8 cellular contexts compared by ENCODE assay signal in the genomic region with DNA sequence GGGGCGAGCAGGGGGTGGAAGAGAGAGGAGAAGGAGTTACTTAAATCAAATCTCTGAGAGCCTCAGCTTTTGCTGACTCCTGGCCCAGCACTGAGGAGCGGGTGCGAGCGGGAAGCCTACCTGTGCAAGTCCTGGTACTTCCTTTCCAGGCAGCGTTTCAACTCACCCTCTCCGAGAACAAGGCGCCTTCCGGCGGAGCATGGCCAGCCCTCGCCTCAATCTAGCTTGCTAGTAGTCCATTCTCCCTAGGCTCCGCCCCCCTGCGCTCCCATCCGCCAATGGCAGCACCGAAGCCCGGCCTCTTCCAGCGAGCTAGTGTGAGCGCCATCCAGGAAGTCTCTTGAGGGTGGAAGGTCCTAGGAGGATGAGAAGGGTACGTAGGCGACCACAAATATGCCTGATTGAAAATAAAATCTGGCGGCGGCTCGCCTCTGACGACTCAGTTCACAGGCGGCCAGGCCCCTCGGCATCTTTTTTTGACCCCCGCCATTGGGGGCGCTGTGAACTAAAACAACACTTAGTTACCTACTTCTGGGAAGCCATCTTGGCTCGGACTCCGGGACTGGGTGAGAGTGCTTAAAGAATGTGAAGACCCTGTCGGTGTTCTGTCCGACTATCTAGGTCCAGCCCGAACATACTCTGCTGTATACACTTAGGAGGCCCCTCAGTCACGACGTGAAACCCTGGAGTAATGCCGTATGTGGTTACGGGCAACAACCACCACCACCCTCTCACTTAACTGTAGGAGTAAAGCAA. TPM values are rescaled to one million over a fixed set of nuclear protein-coding genes. Genes with fewer than 3 reads are reported as not detected.
A peak's percentile ranks its signal among the peaks of the same experiment; 100 is the strongest.
DNase-seq lines count a peak whose midpoint lies in the region; ATAC-seq, FAIRE-seq and TF ChIP-seq lines count a peak whose summit lies in the region.

A gene with protein sequence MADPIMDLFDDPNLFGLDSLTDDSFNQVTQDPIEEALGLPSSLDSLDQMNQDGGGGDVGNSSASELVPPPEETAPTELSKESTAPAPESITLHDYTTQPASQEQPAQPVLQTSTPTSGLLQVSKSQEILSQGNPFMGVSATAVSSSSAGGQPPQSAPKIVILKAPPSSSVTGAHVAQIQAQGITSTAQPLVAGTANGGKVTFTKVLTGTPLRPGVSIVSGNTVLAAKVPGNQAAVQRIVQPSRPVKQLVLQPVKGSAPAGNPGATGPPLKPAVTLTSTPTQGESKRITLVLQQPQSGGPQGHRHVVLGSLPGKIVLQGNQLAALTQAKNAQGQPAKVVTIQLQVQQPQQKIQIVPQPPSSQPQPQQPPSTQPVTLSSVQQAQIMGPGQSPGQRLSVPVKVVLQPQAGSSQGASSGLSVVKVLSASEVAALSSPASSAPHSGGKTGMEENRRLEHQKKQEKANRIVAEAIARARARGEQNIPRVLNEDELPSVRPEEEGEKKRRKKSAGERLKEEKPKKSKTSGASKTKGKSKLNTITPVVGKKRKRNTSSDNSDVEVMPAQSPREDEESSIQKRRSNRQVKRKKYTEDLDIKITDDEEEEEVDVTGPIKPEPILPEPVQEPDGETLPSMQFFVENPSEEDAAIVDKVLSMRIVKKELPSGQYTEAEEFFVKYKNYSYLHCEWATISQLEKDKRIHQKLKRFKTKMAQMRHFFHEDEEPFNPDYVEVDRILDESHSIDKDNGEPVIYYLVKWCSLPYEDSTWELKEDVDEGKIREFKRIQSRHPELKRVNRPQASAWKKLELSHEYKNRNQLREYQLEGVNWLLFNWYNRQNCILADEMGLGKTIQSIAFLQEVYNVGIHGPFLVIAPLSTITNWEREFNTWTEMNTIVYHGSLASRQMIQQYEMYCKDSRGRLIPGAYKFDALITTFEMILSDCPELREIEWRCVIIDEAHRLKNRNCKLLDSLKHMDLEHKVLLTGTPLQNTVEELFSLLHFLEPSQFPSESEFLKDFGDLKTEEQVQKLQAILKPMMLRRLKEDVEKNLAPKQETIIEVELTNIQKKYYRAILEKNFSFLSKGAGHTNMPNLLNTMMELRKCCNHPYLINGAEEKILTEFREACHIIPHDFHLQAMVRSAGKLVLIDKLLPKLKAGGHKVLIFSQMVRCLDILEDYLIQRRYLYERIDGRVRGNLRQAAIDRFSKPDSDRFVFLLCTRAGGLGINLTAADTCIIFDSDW (N-terminal part only) (minus strand): TSS at position 212 of the 756 bp plus-strand sequence. CDS start 24,480 bp downstream, outside the sequence.

- H3K9ac ChIP-seq in smooth muscle cell (ENCODE audit: low read depth), result peak within 1 kb of the TSS; percentile 87

- DNase-seq in ACHN (peak; percentile 99), NCI-H2196 treated with DMSO at 0.1 percent for 48 hours (lab: John Stamatoyannopoulos, UW; ENCODE audit: unreplicated experiment) (peak; percentile 98), WERI-Rb-1 (peak; percentile 100), bronchial epithelial cell (ENCODE audit: low read depth) (peak; percentile 99), iPS-NIHi11 (ENCODE audit: low spot score) (peak; percentile 97), smooth muscle cell (lab: John Stamatoyannopoulos, UW; ENCODE audit: unreplicated experiment) (peak; percentile 99)

- peak within 1 kb of the TSS; percentile 93 for H2AFZ ChIP-seq in smooth muscle cell (ENCODE audit: low read depth)

- H3K4me3 ChIP-seq in WERI-Rb-1 (ENCODE audit: low read depth, low read length), result peak within 1 kb of the TSS; percentile 90
- H3K4me3 ChIP-seq in bronchial epithelial cell (ENCODE audit: low read depth, low read length), result peak within 1 kb of the TSS; percentile 84
- peak within 1 kb of the TSS; percentile 89 for H3K4me3 ChIP-seq in smooth muscle cell

- H3K36me3 ChIP-seq in WERI-Rb-1 (peaks cover 32% of the 10 kb centered on the region), bronchial epithelial cell (ENCODE audit: control insufficient read depth, insufficient read depth, low read length) (no peaks in the 10 kb centered on the region), smooth muscle cell (ENCODE audit: low read depth) (no peaks in the 10 kb centered on the region)

- ATAC-seq in GM18868 (IDR thresholded peaks at IDR 0.05; ENCODE audit: unreplicated experiment) (peak; percentile 98), HG03135 (IDR thresholded peaks at IDR 0.05; ENCODE audit: unreplicated experiment) (peak; percentile 97)

- in situ Hi-C loops in ACHN (cut with HindIII; ENCODE audit: low pct_ligation_motif_present, low pct_unique_long_range_greater_than_20kb, low sequenced_read_pairs), result no loop called here

- FAIRE-seq in bronchial epithelial cell (lab: Jason Lieb, UNC), result peak; percentile 92

- peak within 1 kb of the TSS; percentile 88 for H3K27ac ChIP-seq in WERI-Rb-1
- peak within 1 kb of the TSS; percentile 95 for H3K27ac ChIP-seq in smooth muscle cell (ENCODE audit: low read depth)

- H3K27me3 ChIP-seq in WERI-Rb-1 (ENCODE audit: insufficient read depth, low read depth, severe bottlenecking) (no peaks in the 10 kb centered on the region), bronchial epithelial cell (ENCODE audit: control insufficient read depth, insufficient read depth, low read length) (no peaks in the 10 kb centered on the region), smooth muscle cell (ENCODE audit: low read depth) (no peaks in the 10 kb centered on the region)

- peaks cover 13% of the 10 kb centered on the region for H4K20me1 ChIP-seq in smooth muscle cell (ENCODE audit: low read depth)

- H3F3A ChIP-seq in smooth muscle cell (ENCODE audit: low read depth), result peaks cover 4% of the 10 kb centered on the region

- 2% methylated on average over 36 of the region's 36 CpGs for WGBS in smooth muscle cell (ENCODE audit: low lambda C conversion rate)

- peak; percentile 54 for TF ChIP-seq CTCF in WERI-Rb-1 (IDR thresholded peaks at IDR 0.05; ENCODE audit: low read depth, low read length)
- peak; percentile 65 for TF ChIP-seq CTCF in bronchial epithelial cell (IDR thresholded peaks at IDR 0.05; ENCODE audit: insufficient read depth, low read length, severe bottlenecking)
- peak; percentile 61 for TF ChIP-seq CTCF in smooth muscle cell (IDR thresholded peaks at IDR 0.05; ENCODE audit: borderline replicate concordance, insufficient read depth, poor library complexity, severe bottlenecking)

- H3K4me1 ChIP-seq in smooth muscle cell (ENCODE audit: low read depth), result peaks cover 12% of the 10 kb centered on the region

- H3K9me3 ChIP-seq in WERI-Rb-1 (ENCODE audit: severe bottlenecking) (no peaks in the 10 kb centered on the region), smooth muscle cell (replicated peaks; ENCODE audit: low read depth) (no peaks in the 10 kb centered on the region)

- H3K4me2 ChIP-seq in smooth muscle cell, result peak within 1 kb of the TSS; percentile 95

- H3K79me2 ChIP-seq in smooth muscle cell (ENCODE audit: low read depth), result peaks cover 47% of the 10 kb centered on the region

RNA-seq across cellular contexts. Expression of the gene that starts here (rescaled TPM):
- total RNA-seq in bronchial epithelial cell (29.7 and 41.1 TPM in 2 replicates), smooth muscle cell (52.9 and 57.1 TPM in 2 replicates)
- polyA plus RNA-seq in smooth muscle cell, result 25.0 and 36.3 TPM in 2 replicates

Comparison
In these comparisons a context has a peak if more than half of its experiments do, and no peak if none do; other contexts are left out.
1. Peak in every context shown above with its lines: DNase-seq, ATAC-seq, H3K4me3 ChIP-seq and H3K27ac ChIP-seq.